ENCODE assay signal across 10 cellular contexts in genomic region chr1:47532831-47533175, GRCh38.
DNase-seq lines count a peak whose midpoint lies in the region; ATAC-seq and TF ChIP-seq lines count a peak whose summit lies in the region.
"Had no signal": no experiment of that assay in that cellular context is flagged by ENCODE, and none has a peak within 500 bp of the region (broad histone marks: within the 10 kb centered on the region; RNA-seq: fewer than 3 reads in every experiment).

No MANE protein-coding gene starts in this region.

- H3K27ac ChIP-seq in H9 (ENCODE audit: insufficient read length, low read depth, low read length) (no peak overlapping the region), ascending aorta (peak overlapping the region; percentile 53 to 71), iPS-20b (ENCODE audit: low read length) (no peak overlapping the region), skeletal muscle tissue (ENCODE audit: low read depth, low read length) (no peak overlapping the region)

- peaks cover 13% of the 10 kb centered on the region in 2 experiments; a peak in 4 of 5 replicates for H3K9me3 Mint-ChIP-seq in H9
- H3K9me3 Mint-ChIP-seq in activated CD8-positive, alpha-beta T cell treated with anti-CD3 and anti-CD28 coated beads for 36 hours = peaks cover 5% of the 10 kb centered on the region

- no peaks in the 10 kb centered on the region for H3K79me2 ChIP-seq in H9 (ENCODE audit: insufficient read depth, low read length)

- H3K56ac ChIP-seq in H9 (ENCODE audit: insufficient read length, low read depth, low read length) = no peak overlapping the region

- no CpG with 5 or more reads among the region's 5 CpGs for WGBS in H9 (ENCODE audit: extremely low coverage, insufficient read length, low lambda C conversion rate)

- no peaks in the 10 kb centered on the region; the same call in 1 of the 2 replicates for H3K27me3 ChIP-seq in H9 (ENCODE audit: insufficient read depth, low read length)
- no peaks in the 10 kb centered on the region for H3K27me3 ChIP-seq in ascending aorta
- H3K27me3 ChIP-seq in iPS-20b (ENCODE audit: insufficient read depth, low read length) = peaks cover 42% of the 10 kb centered on the region
- peaks cover 2 to 23% (median 8%) of the 10 kb centered on the region in 3 donors for H3K27me3 ChIP-seq in skeletal muscle tissue (ENCODE audit: control insufficient read depth in 3 of 3, insufficient read depth in 3 of 3, low read length in 3 of 3)

- intact Hi-C loops in ascending aorta (cut with DNase I) = no loop called here
- intact Hi-C loops in activated CD8-positive, alpha-beta T cell treated with anti-CD3 and anti-CD28 coated beads for 36 hours (cut with micrococcal nuclease) = no loop called here

- DNase-seq in H9 (no peak), ascending aorta (ENCODE audit: low spot score in 2 of 2) (no peak), cerebellar cortex (ENCODE audit: low spot score) (no peak), NCI-H1105 treated with DMSO at 0.1 percent for 48 hours (lab: John Stamatoyannopoulos, UW) (no peak)
- no peak for DNase-seq in activated CD8-positive, alpha-beta T cell treated with anti-CD3 and anti-CD28 coated beads for 36 hours
- no peak for DNase-seq in activated effector memory CD4-positive, alpha-beta T cell treated with Interleukin-2 at 50 U/mL for 16 hours
- DNase-seq: NCI-H446 had no signal

- peak overlapping the region; percentile 72 to 81 for H3K4me3 Mint-ChIP-seq in H9
- H3K4me3 Mint-ChIP-seq in activated CD8-positive, alpha-beta T cell treated with anti-CD3 and anti-CD28 coated beads for 36 hours = no peak overlapping the region

- no peak for ATAC-seq in activated CD8-positive, alpha-beta T cell treated with anti-CD3 and anti-CD28 coated beads for 36 hours

- no peak overlapping the region for H2BK5ac ChIP-seq in H9 (ENCODE audit: insufficient read length, low read length)

- H4K5ac ChIP-seq in H9 (ENCODE audit: insufficient read length, low read depth, low read length) = no peak overlapping the region

- H3K27me3 Mint-ChIP-seq in H9 (ENCODE audit: low read depth) = peaks cover 51% of the 10 kb centered on the region
- peaks cover 43% of the 10 kb centered on the region for H3K27me3 Mint-ChIP-seq in activated CD8-positive, alpha-beta T cell treated with anti-CD3 and anti-CD28 coated beads for 36 hours

- H3T11ph ChIP-seq in H9 (ENCODE audit: low read length) = no peak overlapping the region

- no peak overlapping the region for H2BK20ac ChIP-seq in H9 (ENCODE audit: low read depth, low read length, poor library complexity, severe bottlenecking)

- H3K9me3 ChIP-seq in H9 (ENCODE audit: control insufficient read depth, low read depth, low read length) (no peaks in the 10 kb centered on the region), ascending aorta (no peaks in the 10 kb centered on the region), iPS-20b (ENCODE audit: insufficient read depth, low read depth, low read length) (peaks cover 7% of the 10 kb centered on the region; the same call in 1 of the 2 replicates), skeletal muscle tissue (ENCODE audit: control insufficient read depth in 3 of 3, low read length in 3 of 3) (peaks cover 0 to 6% (median 0%) of the 10 kb centered on the region in 3 donors)

- H3K14ac ChIP-seq in H9 (ENCODE audit: insufficient read depth, low read length) = peak overlapping the region; percentile 78; the same call in 1 of the 2 replicates

- TF ChIP-seq CTCF in H9 (conservative IDR thresholded peaks at IDR 0.05) (no peak), ascending aorta (IDR thresholded peaks at IDR 0.05) (no peak)
- TF ChIP-seq CTCF in activated CD8-positive, alpha-beta T cell treated with anti-CD3 and anti-CD28 coated beads for 36 hours (IDR thresholded peaks at IDR 0.05) = no peak

- H3K23me2 ChIP-seq in H9 (ENCODE audit: insufficient read length, low read depth, low read length, poor library complexity, severe bottlenecking) = peaks cover 7% of the 10 kb centered on the region

- no peak overlapping the region for H4K8ac ChIP-seq in H9 (replicated peaks; ENCODE audit: insufficient read length, low read depth, low read length)

- H4K91ac ChIP-seq in H9 (ENCODE audit: insufficient read length, low read depth, low read length) = no peak overlapping the region

- no peak overlapping the region for H2BK120ac ChIP-seq in H9 (ENCODE audit: low read depth, low read length, poor library complexity, severe bottlenecking)

- H3K27ac Mint-ChIP-seq in H9 = no peak overlapping the region
- no peak overlapping the region for H3K27ac Mint-ChIP-seq in activated CD8-positive, alpha-beta T cell treated with anti-CD3 and anti-CD28 coated beads for 36 hours

- H3K23ac ChIP-seq in H9 (ENCODE audit: insufficient read length, low read depth, low read length) = no peak overlapping the region

- H3K4ac ChIP-seq in H9 (ENCODE audit: low read depth, low read length) = no peak overlapping the region

- no peaks in the 10 kb centered on the region for H4K20me1 ChIP-seq in H9 (ENCODE audit: control insufficient read depth, insufficient read depth, insufficient read length)

- H2BK12ac ChIP-seq in H9 (ENCODE audit: insufficient read length, low read depth, low read length) = no peak overlapping the region

- peak overlapping the region; percentile 57 for H3K18ac ChIP-seq in H9 (ENCODE audit: insufficient read length, low read depth, low read length)

- no peak overlapping the region for H2AFZ ChIP-seq in H9 (ENCODE audit: low read length)

- peaks cover 22 to 26% of the 10 kb centered on the region in 2 experiments for H3K4me1 Mint-ChIP-seq in H9
- peaks cover 2% of the 10 kb centered on the region for H3K4me1 Mint-ChIP-seq in activated CD8-positive, alpha-beta T cell treated with anti-CD3 and anti-CD28 coated beads for 36 hours (ENCODE audit: low read depth)

- H3K4me3 ChIP-seq in ascending aorta = peak overlapping the region; percentile 20 to 60
- peak overlapping the region; percentile 77 for H3K4me3 ChIP-seq in iPS-20b (ENCODE audit: low read length)
- H3K4me3 ChIP-seq in skeletal muscle tissue (ENCODE audit: low read length in 3 of 3) = peak overlapping the region; percentile 47 to 66 (median 59)
- H3K4me3 ChIP-seq: lung had no signal

- H3K9ac ChIP-seq in H9 (ENCODE audit: extremely low read depth, insufficient read length, low read length) (peak overlapping the region; percentile 17), iPS-20b (ENCODE audit: low read depth, low read length) (peak overlapping the region; percentile 67; the same call in 1 of the 2 replicates), skeletal muscle tissue (ENCODE audit: low read depth in 1 of 3, low read length in 3 of 3) (peak overlapping the region in 2 of 3 donors; percentile 47 to 52)

- H2AK5ac ChIP-seq in H9 (ENCODE audit: insufficient read length, low read length) = no peak overlapping the region

- no peaks in the 10 kb centered on the region for H3K79me1 ChIP-seq in H9 (ENCODE audit: insufficient read depth, low read depth, low read length, poor library complexity, severe bottlenecking)

- H3K36me3 ChIP-seq in ascending aorta (no peaks in the 10 kb centered on the region), iPS-20b (ENCODE audit: insufficient read depth, low read depth, low read length) (no peaks in the 10 kb centered on the region), skeletal muscle tissue (ENCODE audit: control insufficient read depth in 3 of 3, insufficient read depth in 3 of 3, low read length in 3 of 3) (no peaks in the 10 kb centered on the region)

- H3K36me3 Mint-ChIP-seq in H9 (ENCODE audit: insufficient read depth in 1 of 3, low read depth in 3 of 3) = no peaks in the 10 kb centered on the region; a peak in 1 of 7 replicates
- H3K36me3 Mint-ChIP-seq in activated CD8-positive, alpha-beta T cell treated with anti-CD3 and anti-CD28 coated beads for 36 hours (ENCODE audit: low read depth) = no peaks in the 10 kb centered on the region

- CTCF ChIA-PET in activated CD8-positive, alpha-beta T cell treated with anti-CD3 and anti-CD28 coated beads for 36 hours (lab: Charles Lee) = interaction anchor here (0.7 to 1.7 kb wide), 5 partner anchors 12 to 178 kb away, joined by 3 to 6 read pairs (median 4); partner anchors contain the start of gene FOXD2

- POLR2A ChIA-PET in activated CD8-positive, alpha-beta T cell treated with anti-CD3 and anti-CD28 coated beads for 36 hours (lab: Charles Lee) = no interaction called here

- peak overlapping the region; percentile 89 for H3K4me2 ChIP-seq in H9 (ENCODE audit: insufficient read depth, insufficient read length, low read length)

- 0 out of 2 replicates have a peak, but pooled peaks cover 2% of the 10 kb centered on the region for H3K4me1 ChIP-seq in H9 (ENCODE audit: insufficient read depth, low read length)
- H3K4me1 ChIP-seq in ascending aorta = peaks cover 3 to 20% of the 10 kb centered on the region in 2 donors
- H3K4me1 ChIP-seq in iPS-20b (ENCODE audit: insufficient read depth, low read length) = peaks cover 9% of the 10 kb centered on the region; the same call in 1 of the 2 replicates
- H3K4me1 ChIP-seq in skeletal muscle tissue (ENCODE audit: control insufficient read depth in 3 of 3, insufficient read depth in 3 of 3, low read length in 3 of 3) = peaks cover 14 to 21% (median 16%) of the 10 kb centered on the region in 3 donors

- H2BK15ac ChIP-seq in H9 (ENCODE audit: low read depth, low read length) = no peak overlapping the region

Comparison
In these comparisons a context has a peak if more than half of its experiments do, and no peak if none do; other contexts are left out.
1. H3K27ac ChIP-seq: peak in ascending aorta (2 of 2); none in H9 (single experiment), iPS-20b (single experiment) and skeletal muscle tissue (single experiment).
2. H3K9ac ChIP-seq: peak in every context shown above with its lines; median percentile 67 in iPS-20b; 50 in skeletal muscle tissue; 17 in H9.
3. Peak in every context shown above with its lines, with median percentiles within 50 percentile points of each other: H3K4me3 ChIP-seq.